In the genomic region with DNA sequence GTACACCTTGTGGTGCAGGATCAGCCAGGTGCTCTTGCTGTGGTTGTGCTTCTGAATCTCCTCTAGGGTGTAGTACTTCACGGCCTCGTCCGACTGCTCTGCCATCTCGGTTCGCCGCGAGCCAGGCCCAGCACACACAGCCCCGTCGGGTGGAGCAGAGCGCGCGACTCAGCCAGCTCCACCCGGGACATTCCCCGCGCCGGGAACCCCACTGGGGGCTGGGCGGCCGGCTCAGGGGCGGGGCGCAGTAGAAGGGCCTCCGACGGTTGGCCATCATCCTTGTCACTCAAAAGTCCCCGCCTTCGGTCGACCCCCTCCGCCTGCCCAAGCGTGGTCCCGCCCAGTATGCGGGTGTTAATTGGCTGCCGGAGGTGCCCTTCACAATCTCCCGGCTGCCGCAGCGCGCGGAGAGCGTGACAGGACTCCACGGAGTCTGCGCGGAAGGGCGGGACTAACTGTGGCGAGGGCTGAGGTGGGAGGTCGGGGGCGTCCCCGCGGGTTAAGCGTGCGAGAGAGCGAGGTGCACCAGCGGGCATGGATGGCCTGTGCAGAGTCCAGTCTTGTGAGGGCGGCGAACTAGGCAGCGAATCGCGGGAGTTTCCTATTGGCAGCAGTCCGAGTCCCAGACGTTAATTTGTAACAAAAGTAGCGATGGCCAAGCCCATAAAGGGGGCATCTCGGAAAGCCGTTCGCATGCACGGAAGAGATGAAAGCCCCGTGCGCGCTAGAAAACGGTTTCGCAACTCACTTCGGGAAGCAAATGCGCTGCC, we compare ENCODE assay signal across 1 cellular context.
A peak's percentile ranks its signal among the peaks of the same experiment; 100 is the strongest.
TF ChIP-seq lines count a peak whose summit lies in the region.

Gene CYB5A (minus strand): TSS at position 193 of the 770 bp plus-strand sequence. CDS start 88 bp downstream, at position 105.

TF ChIP-seq in HepG2, 621 proteins besides CTCF, POLR2A, EP300 and RAD21 (continued from another document and continues in another):
- TF ChIP-seq, protein P1, sequence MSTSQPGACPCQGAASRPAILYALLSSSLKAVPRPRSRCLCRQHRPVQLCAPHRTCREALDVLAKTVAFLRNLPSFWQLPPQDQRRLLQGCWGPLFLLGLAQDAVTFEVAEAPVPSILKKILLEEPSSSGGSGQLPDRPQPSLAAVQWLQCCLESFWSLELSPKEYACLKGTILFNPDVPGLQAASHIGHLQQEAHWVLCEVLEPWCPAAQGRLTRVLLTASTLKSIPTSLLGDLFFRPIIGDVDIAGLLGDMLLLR (CRISPR knock-in tag; IDR thresholded peaks at IDR 0.05) = no peak; the same call in 1 of the 2 replicates
- TF ChIP-seq FUBP1 (CRISPR knock-in tag; IDR thresholded peaks at IDR 0.05; ENCODE audit: borderline replicate concordance) (no peak), ZFP41 (CRISPR knock-in tag; IDR thresholded peaks at IDR 0.05; ENCODE audit: borderline replicate concordance) (no peak), ZNF749 (CRISPR knock-in tag; IDR thresholded peaks at IDR 0.05; ENCODE audit: borderline replicate concordance) (no peak), ZNF570 (CRISPR knock-in tag; IDR thresholded peaks at IDR 0.05; ENCODE audit: borderline replicate concordance) (no peak), ZNF558 (CRISPR knock-in tag; IDR thresholded peaks at IDR 0.05; ENCODE audit: borderline replicate concordance) (peak; percentile 95; the same call in 1 of the 2 replicates), NFIB (CRISPR knock-in tag; IDR thresholded peaks at IDR 0.05; ENCODE audit: borderline replicate concordance) (no peak), ATF3 (CRISPR knock-in tag; IDR thresholded peaks at IDR 0.05) (no peak; the same call in 1 of the 2 replicates), ARNTL (CRISPR knock-in tag; IDR thresholded peaks at IDR 0.05) (peak; percentile 88), ZGPAT (CRISPR knock-in tag; IDR thresholded peaks at IDR 0.05) (peak; percentile 83), ZSCAN29 (CRISPR knock-in tag; conservative IDR thresholded peaks at IDR 0.05) (peak; percentile 74; the same call in 1 of the 2 replicates), ZNF770 (CRISPR knock-in tag; IDR thresholded peaks at IDR 0.05) (0 out of 2 replicates have a peak, but pooled peaks have one; percentile 31), HNF4A (CRISPR knock-in tag; IDR thresholded peaks at IDR 0.05) (peak; percentile 95), ZNF207 (IDR thresholded peaks at IDR 0.05; ENCODE audit: borderline replicate concordance) (no peak), PAWR (CRISPR knock-in tag; IDR thresholded peaks at IDR 0.05; ENCODE audit: borderline replicate concordance) (no peak), ZBTB10 (CRISPR knock-in tag; IDR thresholded peaks at IDR 0.05; ENCODE audit: borderline replicate concordance) (peak; percentile 98), ZNF331 (CRISPR knock-in tag; IDR thresholded peaks at IDR 0.05) (peak; percentile 89), ZBTB26 (CRISPR knock-in tag; IDR thresholded peaks at IDR 0.05; ENCODE audit: borderline replicate concordance) (peak; percentile 38; the same call in 1 of the 2 replicates), ZNF460 (CRISPR knock-in tag; IDR thresholded peaks at IDR 0.05; ENCODE audit: borderline replicate concordance) (no peak), RARA (CRISPR knock-in tag; IDR thresholded peaks at IDR 0.05) (peak; percentile 90), ZNF33A (CRISPR knock-in tag; IDR thresholded peaks at IDR 0.05; ENCODE audit: borderline replicate concordance) (no peak), RFXANK (CRISPR knock-in tag; IDR thresholded peaks at IDR 0.05) (peak; percentile 53; the same call in 1 of the 2 replicates), ZNF430 (CRISPR knock-in tag; IDR thresholded peaks at IDR 0.05) (peak; percentile 63; the same call in 1 of the 2 replicates), ZNF724P (CRISPR knock-in tag; IDR thresholded peaks at IDR 0.05; ENCODE audit: borderline replicate concordance) (peak; percentile 28; the same call in 1 of the 2 replicates)
- TF ChIP-seq, protein P2, sequence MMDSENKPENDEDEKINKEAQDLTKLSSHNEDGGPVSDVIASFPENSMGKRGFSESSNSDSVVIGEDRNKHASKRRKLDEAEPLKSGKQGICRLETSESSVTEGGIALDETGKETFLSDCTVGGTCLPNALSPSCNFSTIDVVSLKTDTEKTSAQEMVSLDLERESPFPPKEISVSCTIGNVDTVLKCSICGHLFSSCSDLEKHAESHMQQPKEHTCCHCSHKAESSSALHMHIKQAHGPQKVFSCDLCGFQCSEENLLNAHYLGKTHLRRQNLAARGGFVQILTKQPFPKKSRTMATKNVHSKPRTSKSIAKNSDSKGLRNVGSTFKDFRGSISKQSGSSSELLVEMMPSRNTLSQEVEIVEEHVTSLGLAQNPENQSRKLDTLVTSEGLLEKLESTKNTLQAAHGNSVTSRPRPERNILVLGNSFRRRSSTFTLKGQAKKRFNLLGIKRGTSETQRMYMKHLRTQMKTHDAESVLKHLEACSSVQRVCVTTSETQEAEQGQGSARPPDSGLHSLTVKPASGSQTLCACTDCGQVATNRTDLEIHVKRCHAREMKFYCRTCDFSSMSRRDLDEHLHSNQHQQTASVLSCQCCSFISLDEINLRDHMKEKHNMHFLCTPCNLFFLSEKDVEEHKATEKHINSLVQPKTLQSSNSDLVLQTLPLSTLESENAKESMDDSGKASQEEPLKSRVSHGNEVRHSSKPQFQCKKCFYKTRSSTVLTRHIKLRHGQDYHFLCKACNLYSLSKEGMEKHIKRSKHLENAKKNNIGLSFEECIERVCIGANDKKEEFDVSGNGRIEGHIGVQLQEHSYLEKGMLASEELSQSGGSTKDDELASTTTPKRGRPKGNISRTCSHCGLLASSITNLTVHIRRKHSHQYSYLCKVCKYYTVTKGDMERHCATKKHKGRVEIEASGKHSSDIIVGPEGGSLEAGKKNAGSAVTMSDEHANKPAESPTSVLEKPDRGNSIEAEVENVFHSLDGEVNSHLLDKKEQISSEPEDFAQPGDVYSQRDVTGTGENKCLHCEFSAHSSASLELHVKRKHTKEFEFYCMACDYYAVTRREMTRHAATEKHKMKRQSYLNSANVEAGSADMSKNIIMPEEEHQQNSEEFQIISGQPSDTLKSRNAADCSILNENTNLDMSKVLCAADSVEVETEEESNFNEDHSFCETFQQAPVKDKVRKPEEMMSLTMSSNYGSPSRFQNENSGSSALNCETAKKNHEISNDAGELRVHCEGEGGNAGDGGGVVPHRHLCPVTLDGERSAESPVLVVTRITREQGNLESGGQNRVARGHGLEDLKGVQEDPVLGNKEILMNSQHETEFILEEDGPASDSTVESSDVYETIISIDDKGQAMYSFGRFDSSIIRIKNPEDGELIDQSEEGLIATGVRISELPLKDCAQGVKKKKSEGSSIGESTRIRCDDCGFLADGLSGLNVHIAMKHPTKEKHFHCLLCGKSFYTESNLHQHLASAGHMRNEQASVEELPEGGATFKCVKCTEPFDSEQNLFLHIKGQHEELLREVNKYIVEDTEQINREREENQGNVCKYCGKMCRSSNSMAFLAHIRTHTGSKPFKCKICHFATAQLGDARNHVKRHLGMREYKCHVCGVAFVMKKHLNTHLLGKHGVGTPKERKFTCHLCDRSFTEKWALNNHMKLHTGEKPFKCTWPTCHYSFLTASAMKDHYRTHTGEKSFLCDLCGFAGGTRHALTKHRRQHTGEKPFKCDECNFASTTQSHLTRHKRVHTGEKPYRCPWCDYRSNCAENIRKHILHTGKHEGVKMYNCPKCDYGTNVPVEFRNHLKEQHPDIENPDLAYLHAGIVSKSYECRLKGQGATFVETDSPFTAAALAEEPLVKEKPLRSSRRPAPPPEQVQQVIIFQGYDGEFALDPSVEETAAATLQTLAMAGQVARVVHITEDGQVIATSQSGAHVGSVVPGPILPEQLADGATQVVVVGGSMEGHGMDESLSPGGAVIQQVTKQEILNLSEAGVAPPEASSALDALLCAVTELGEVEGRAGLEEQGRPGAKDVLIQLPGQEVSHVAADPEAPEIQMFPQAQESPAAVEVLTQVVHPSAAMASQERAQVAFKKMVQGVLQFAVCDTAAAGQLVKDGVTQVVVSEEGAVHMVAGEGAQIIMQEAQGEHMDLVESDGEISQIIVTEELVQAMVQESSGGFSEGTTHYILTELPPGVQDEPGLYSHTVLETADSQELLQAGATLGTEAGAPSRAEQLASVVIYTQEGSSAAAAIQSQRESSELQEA (CRISPR knock-in tag; IDR thresholded peaks at IDR 0.05; ENCODE audit: not compliant biosample characterization) = no peak
- TF ChIP-seq, protein P3, sequence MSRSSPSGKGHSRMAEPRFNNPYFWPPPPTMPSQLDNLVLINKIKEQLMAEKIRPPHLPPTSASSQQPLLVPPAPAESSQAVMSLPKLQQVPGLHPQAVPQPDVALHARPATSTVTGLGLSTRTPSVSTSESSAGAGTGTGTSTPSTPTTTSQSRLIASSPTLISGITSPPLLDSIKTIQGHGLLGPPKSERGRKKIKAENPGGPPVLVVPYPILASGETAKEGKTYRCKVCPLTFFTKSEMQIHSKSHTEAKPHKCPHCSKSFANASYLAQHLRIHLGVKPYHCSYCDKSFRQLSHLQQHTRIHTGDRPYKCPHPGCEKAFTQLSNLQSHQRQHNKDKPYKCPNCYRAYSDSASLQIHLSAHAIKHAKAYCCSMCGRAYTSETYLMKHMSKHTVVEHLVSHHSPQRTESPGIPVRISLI (CRISPR knock-in tag; IDR thresholded peaks at IDR 0.05; ENCODE audit: borderline replicate concordance) = no peak
- TF ChIP-seq, protein P4, sequence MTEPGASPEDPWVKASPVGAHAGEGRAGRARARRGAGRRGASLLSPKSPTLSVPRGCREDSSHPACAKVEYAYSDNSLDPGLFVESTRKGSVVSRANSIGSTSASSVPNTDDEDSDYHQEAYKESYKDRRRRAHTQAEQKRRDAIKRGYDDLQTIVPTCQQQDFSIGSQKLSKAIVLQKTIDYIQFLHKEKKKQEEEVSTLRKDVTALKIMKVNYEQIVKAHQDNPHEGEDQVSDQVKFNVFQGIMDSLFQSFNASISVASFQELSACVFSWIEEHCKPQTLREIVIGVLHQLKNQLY (CRISPR knock-in tag; IDR thresholded peaks at IDR 0.05) = no peak; the same call in 1 of the 2 replicates
